Comparison of ENCODE assay signal across 11 cellular contexts in genomic region chr22:46970411-46971123, GRCh38.
A peak's percentile ranks its signal among the peaks of the same experiment; 100 is the strongest.
DNase-seq lines count a peak whose midpoint lies in the region; ATAC-seq, FAIRE-seq and TF ChIP-seq lines count a peak whose summit lies in the region.
"Had no signal": no experiment of that assay in that cellular context is flagged by ENCODE, and none has a peak within 500 bp of the region (broad histone marks: within the 10 kb centered on the region; RNA-seq: fewer than 3 reads in every experiment).

No MANE protein-coding gene starts in this region.

- H2AFZ ChIP-seq in HepG2 (ENCODE audit: low read length) = no peak overlapping the region

- POLR2A ChIA-PET in HepG2 (lab: Yijun Ruan, JAX) = no interaction called here

- intact Hi-C loops in HepG2 (cut with micrococcal nuclease; ENCODE audit: unreplicated experiment) = no loop called here
- intact Hi-C loops in spleen (cut with DNase I; ENCODE audit: low total_unique reads) = no loop called here

- H3K9me3 Mint-ChIP-seq in brain = peaks cover 0 to 2% (median 0%) of the 10 kb centered on the region in 5 experiments

- peaks cover 57% of the 10 kb centered on the region for H3K4me1 Mint-ChIP-seq in brain

- CTCF ChIA-PET in HepG2 (lab: Yijun Ruan, JAX; ENCODE audit: low intra/inter-chr PET ratio, low total read pairs) = no interaction called here

- H3K27me3 Mint-ChIP-seq in brain = peaks cover 3% of the 10 kb centered on the region

- peak; percentile 62 for ATAC-seq in HepG2

- no TSS peak for BruUV-seq in HepG2 (replicated peaks; lab: Mats Ljungman, UMichigan)

- H3K79me2 ChIP-seq in DOHH2 (ENCODE audit: control insufficient read depth, low read length) = peaks cover 56% of the 10 kb centered on the region
- H3K79me2 ChIP-seq in HepG2 (ENCODE audit: insufficient read depth, low read length) = no peaks in the 10 kb centered on the region

- TF ChIP-seq POLR2A in HepG2 (IDR thresholded peaks at IDR 0.05; ENCODE audit: insufficient read depth in 1 of 2, low read depth in 2 of 2, low read length in 2 of 2) (no peak), spleen (IDR thresholded peaks at IDR 0.05) (no peak)

- H3K27ac Mint-ChIP-seq in brain = peak overlapping the region; percentile 33 to 72 (median 46)

- H3K4me2 ChIP-seq in DOHH2 (ENCODE audit: low read length) (peak overlapping the region; percentile 48), HepG2 (ENCODE audit: low read depth, low read length) (no peak overlapping the region)

- H3K27me3 ChIP-seq in DOHH2 (ENCODE audit: control insufficient read depth, low read length) (no peaks in the 10 kb centered on the region), HepG2 (ENCODE audit: control insufficient read depth in 1 of 2, insufficient read depth in 2 of 2, low read length in 2 of 2) (no peaks in the 10 kb centered on the region), spleen (replicated peaks in 1 of 7) (no peaks in the 10 kb centered on the region)

- H3K9me3 ChIP-seq in DOHH2 (ENCODE audit: control insufficient read depth, insufficient read depth, low read length) (no peaks in the 10 kb centered on the region), HepG2 (ENCODE audit: low read length) (no peaks in the 10 kb centered on the region), spleen (no peaks in the 10 kb centered on the region)

- H3K27ac ChIP-seq in DOHH2 (ENCODE audit: low read depth, low read length) (peak overlapping the region; percentile 69), HepG2 (ENCODE audit: extremely low read length, insufficient read depth, low read length) (peak overlapping the region; percentile 18), spleen (peak overlapping the region; percentile 44 to 87 (median 78))

- no peak for TF ChIP-seq EP300 in HepG2 (IDR thresholded peaks at IDR 0.05; ENCODE audit: low read depth in 2 of 2, low read length in 2 of 2)
- no peak for TF ChIP-seq EP300 in HepG2 (CRISPR knock-in tag; IDR thresholded peaks at IDR 0.05; ENCODE audit: borderline replicate concordance)

- H3K4me1 ChIP-seq in DOHH2 (ENCODE audit: control insufficient read depth, low read length) = peaks cover 39% of the 10 kb centered on the region
- peaks cover 13% of the 10 kb centered on the region for H3K4me1 ChIP-seq in HepG2 (ENCODE audit: insufficient read depth, low read length)
- peaks cover 0 to 48% (median 38%) of the 10 kb centered on the region in 6 donors for H3K4me1 ChIP-seq in spleen

- no peak for FAIRE-seq in HepG2 (lab: Jason Lieb, UNC)
- FAIRE-seq: bronchial epithelial cell had no signal

- no peak overlapping the region for H3K9ac ChIP-seq in HepG2 (ENCODE audit: insufficient read depth, low read depth, low read length)

- H4K20me1 ChIP-seq in DOHH2 (ENCODE audit: control insufficient read depth, insufficient read depth, low read depth, low read length) (peaks cover 41% of the 10 kb centered on the region; the same call in 1 of the 2 replicates), HepG2 (ENCODE audit: insufficient read depth, low read length) (peaks cover 2% of the 10 kb centered on the region; the same call in 1 of the 2 replicates)

- no peak overlapping the region for H3K4me3 Mint-ChIP-seq in brain

- no peaks in the 10 kb centered on the region for H3K9me2 ChIP-seq in DOHH2 (replicated peaks; ENCODE audit: control insufficient read depth, low read length)

- in situ Hi-C loops in HepG2 (cut with HindIII; ENCODE audit: extremely low pct_ligation_motif_present, low pct_unique_long_range_greater_than_20kb) = no loop called here

- WGBS in HepG2 (ENCODE audit: low lambda C conversion rate) = 93% methylated on average over 11 of the region's 14 CpGs
- 71 to 84% (median 81%) methylated on average over 13 to 14 of the region's 14 CpGs for WGBS in spleen, 5 donors

- peaks cover 10% of the 10 kb centered on the region for H3F3A ChIP-seq in DOHH2 (ENCODE audit: control insufficient read depth, insufficient read depth)

- H3K4me3 ChIP-seq in DOHH2 (ENCODE audit: low read length) (peak overlapping the region; percentile 10; the same call in 1 of the 2 replicates), HepG2 (replicated peaks in 1 of 3; ENCODE audit: insufficient read depth in 1 of 3, low read depth in 2 of 3, low read length in 3 of 3) (no peak overlapping the region), spleen (no peak overlapping the region)

- no peak for TF ChIP-seq RAD21 in HepG2 (CRISPR knock-in tag; IDR thresholded peaks at IDR 0.05)

- peaks cover 36% of the 10 kb centered on the region for H3K36me3 ChIP-seq in DOHH2 (ENCODE audit: control insufficient read depth, low read length)
- peaks cover 9 to 15% of the 10 kb centered on the region in 2 experiments; a peak in 4 of 5 replicates for H3K36me3 ChIP-seq in HepG2 (replicated peaks in 1 of 2; ENCODE audit: control insufficient read depth in 1 of 2, insufficient read depth in 2 of 2, low read length in 2 of 2)
- H3K36me3 ChIP-seq in spleen = peaks cover 0 to 47% (median 20%) of the 10 kb centered on the region in 6 donors

- H3K36me3 Mint-ChIP-seq in brain = peaks cover 7% of the 10 kb centered on the region

- TF ChIP-seq CTCF in DOHH2 (IDR thresholded peaks at IDR 0.05; ENCODE audit: low read depth, low read length, poor library complexity, severe bottlenecking) = no peak
- no peak for TF ChIP-seq CTCF in brain (conservative IDR thresholded peaks at IDR 0.05)
- no peak for TF ChIP-seq CTCF in HepG2 (CRISPR knock-in tag; IDR thresholded peaks at IDR 0.05)
- no peak for TF ChIP-seq CTCF in spleen (IDR thresholded peaks at IDR 0.05 in 8 of 11, conservative IDR thresholded peaks at IDR 0.05 in 3 of 11)

- no peak for DNase-seq in HepG2 (ENCODE audit: low spot score)
- no peak for DNase-seq in spleen
- DNase-seq in T-helper 1 cell = no peak
- no peak for DNase-seq in stimulated activated CD4-positive, alpha-beta T cell treated with anti-CD3 and anti-CD28 coated beads, Interleukin-4, amount 100 ng/mL, for 4 hours
- no peak for DNase-seq in NOMO-1 (lab: John Stamatoyannopoulos, UW; ENCODE audit: unreplicated experiment in 2 of 2)
- DNase-seq in AG20443 (ENCODE audit: low spot score) = no peak
- DNase-seq: activated T-cell treated with anti-CD3 and anti-CD28 coated beads for 4 hours, NCI-H2171 treated with DMSO at 0.1 percent for 48 hours had no signal

TF ChIP-seq in HepG2, 621 proteins besides CTCF, POLR2A, EP300 and RAD21 (continues in another document):
- no peak for TF ChIP-seq SETDB1 (CRISPR knock-in tag; IDR thresholded peaks at IDR 0.05; ENCODE audit: borderline replicate concordance)
- no peak for TF ChIP-seq IRF9 (CRISPR knock-in tag; IDR thresholded peaks at IDR 0.05; ENCODE audit: borderline replicate concordance)
- no peak for TF ChIP-seq CCDC6 (CRISPR knock-in tag; IDR thresholded peaks at IDR 0.05)
- TF ChIP-seq ZNF207 (IDR thresholded peaks at IDR 0.05; ENCODE audit: borderline replicate concordance) = no peak
- no peak for TF ChIP-seq ZNF670 (CRISPR knock-in tag; IDR thresholded peaks at IDR 0.05; ENCODE audit: borderline replicate concordance)
- no peak for TF ChIP-seq ISL2 (CRISPR knock-in tag; IDR thresholded peaks at IDR 0.05)
- TF ChIP-seq ZNF644 (CRISPR knock-in tag; IDR thresholded peaks at IDR 0.05; ENCODE audit: low read depth) = no peak
- TF ChIP-seq HIVEP1 (CRISPR knock-in tag; IDR thresholded peaks at IDR 0.05) = no peak
- TF ChIP-seq ZNF451 (CRISPR knock-in tag; IDR thresholded peaks at IDR 0.05) = no peak
- TF ChIP-seq, protein P1, sequence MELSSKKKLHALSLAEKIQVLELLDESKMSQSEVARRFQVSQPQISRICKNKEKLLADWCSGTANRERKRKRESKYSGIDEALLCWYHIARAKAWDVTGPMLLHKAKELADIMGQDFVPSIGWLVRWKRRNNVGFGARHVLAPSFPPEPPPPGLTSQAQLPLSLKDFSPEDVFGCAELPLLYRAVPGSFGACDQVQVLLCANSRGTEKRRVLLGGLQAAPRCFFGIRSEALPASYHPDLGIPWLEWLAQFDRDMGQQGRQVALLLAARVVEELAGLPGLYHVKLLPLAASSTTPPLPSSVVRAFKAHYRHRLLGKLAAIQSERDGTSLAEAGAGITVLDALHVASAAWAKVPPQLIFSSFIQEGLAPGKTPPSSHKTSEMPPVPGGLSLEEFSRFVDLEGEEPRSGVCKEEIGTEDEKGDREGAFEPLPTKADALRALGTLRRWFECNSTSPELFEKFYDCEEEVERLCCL (CRISPR knock-in tag; IDR thresholded peaks at IDR 0.05; ENCODE audit: borderline replicate concordance) = no peak
- TF ChIP-seq, protein P2, sequence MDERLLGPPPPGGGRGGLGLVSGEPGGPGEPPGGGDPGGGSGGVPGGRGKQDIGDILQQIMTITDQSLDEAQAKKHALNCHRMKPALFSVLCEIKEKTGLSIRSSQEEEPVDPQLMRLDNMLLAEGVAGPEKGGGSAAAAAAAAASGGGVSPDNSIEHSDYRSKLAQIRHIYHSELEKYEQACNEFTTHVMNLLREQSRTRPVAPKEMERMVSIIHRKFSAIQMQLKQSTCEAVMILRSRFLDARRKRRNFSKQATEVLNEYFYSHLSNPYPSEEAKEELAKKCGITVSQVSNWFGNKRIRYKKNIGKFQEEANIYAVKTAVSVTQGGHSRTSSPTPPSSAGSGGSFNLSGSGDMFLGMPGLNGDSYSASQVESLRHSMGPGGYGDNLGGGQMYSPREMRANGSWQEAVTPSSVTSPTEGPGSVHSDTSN (CRISPR knock-in tag; IDR thresholded peaks at IDR 0.05) = no peak
- no peak for TF ChIP-seq ZNF3 (CRISPR knock-in tag; IDR thresholded peaks at IDR 0.05)
- TF ChIP-seq TRIM22 (IDR thresholded peaks at IDR 0.05) = no peak
- no peak for TF ChIP-seq TBX3 (IDR thresholded peaks at IDR 0.05; ENCODE audit: borderline replicate concordance)
- TF ChIP-seq GPN1 (CRISPR knock-in tag; IDR thresholded peaks at IDR 0.05; ENCODE audit: borderline replicate concordance) = no peak
- no peak for TF ChIP-seq ZNF44 (CRISPR knock-in tag; IDR thresholded peaks at IDR 0.05)

Comparison
In these comparisons a context has a peak if more than half of its experiments do, and no peak if none do; other contexts are left out.
1. H3K27ac ChIP-seq: peak in every context shown above with its lines; median percentile 78 in spleen; 69 in DOHH2; 18 in HepG2.